1 cellular context compared by ENCODE assay signal in genomic region chr9:131673531-131673930, GRCh38.
TF ChIP-seq lines count a peak whose summit lies in the region.

No MANE protein-coding gene starts in this region.

TF ChIP-seq in GM23338, 12 proteins besides CTCF, POLR2A, EP300 and RAD21 (continued from another document):
- TF ChIP-seq ZNF462 (CRISPR knock-in tag; IDR thresholded peaks at IDR 0.05) (no peak), STAT1 (IDR thresholded peaks at IDR 0.05; ENCODE audit: unreplicated experiment) (no peak), ETS1 (IDR thresholded peaks at IDR 0.05) (no peak), JUNB (IDR thresholded peaks at IDR 0.05; ENCODE audit: unreplicated experiment) (no peak), ZNF114 (CRISPR knock-in tag; IDR thresholded peaks at IDR 0.05) (no peak), NANOG (IDR thresholded peaks at IDR 0.05; ENCODE audit: borderline replicate concordance) (no peak)
- TF ChIP-seq, protein P1, sequence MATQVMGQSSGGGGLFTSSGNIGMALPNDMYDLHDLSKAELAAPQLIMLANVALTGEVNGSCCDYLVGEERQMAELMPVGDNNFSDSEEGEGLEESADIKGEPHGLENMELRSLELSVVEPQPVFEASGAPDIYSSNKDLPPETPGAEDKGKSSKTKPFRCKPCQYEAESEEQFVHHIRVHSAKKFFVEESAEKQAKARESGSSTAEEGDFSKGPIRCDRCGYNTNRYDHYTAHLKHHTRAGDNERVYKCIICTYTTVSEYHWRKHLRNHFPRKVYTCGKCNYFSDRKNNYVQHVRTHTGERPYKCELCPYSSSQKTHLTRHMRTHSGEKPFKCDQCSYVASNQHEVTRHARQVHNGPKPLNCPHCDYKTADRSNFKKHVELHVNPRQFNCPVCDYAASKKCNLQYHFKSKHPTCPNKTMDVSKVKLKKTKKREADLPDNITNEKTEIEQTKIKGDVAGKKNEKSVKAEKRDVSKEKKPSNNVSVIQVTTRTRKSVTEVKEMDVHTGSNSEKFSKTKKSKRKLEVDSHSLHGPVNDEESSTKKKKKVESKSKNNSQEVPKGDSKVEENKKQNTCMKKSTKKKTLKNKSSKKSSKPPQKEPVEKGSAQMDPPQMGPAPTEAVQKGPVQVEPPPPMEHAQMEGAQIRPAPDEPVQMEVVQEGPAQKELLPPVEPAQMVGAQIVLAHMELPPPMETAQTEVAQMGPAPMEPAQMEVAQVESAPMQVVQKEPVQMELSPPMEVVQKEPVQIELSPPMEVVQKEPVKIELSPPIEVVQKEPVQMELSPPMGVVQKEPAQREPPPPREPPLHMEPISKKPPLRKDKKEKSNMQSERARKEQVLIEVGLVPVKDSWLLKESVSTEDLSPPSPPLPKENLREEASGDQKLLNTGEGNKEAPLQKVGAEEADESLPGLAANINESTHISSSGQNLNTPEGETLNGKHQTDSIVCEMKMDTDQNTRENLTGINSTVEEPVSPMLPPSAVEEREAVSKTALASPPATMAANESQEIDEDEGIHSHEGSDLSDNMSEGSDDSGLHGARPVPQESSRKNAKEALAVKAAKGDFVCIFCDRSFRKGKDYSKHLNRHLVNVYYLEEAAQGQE (IDR thresholded peaks at IDR 0.05; ENCODE audit: unreplicated experiment) = no peak
